ENCODE assay signal across 26 cellular contexts in the genomic region with DNA sequence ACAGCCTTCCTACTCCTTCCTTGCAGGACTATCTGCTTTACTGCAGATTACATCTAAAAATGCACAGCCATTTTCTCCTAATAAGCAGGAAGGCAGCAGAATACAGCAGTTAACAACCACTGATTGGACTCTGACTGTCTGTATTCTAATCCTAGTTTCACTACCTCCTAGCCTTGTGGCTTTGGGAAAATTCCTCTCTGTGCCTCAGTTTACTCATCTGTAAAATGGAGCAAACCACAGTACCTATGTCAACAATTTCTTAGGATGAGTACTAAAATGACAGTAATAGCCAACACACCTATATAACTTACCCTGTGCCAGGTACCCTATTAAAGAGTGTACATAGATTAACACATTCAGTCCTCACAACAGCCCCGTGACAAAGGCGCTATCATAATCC.
"Had no signal": no experiment of that assay in that cellular context is flagged by ENCODE, and none has a peak within 500 bp of the region (broad histone marks: within the 10 kb centered on the region; RNA-seq: fewer than 3 reads in every experiment).

No MANE protein-coding gene starts in this region.

- ATAC-seq: activated CD8-positive, alpha-beta memory T cell treated with anti-CD3 and anti-CD28 coated beads, Interleukin-2, amount 10 ng/mL, durations not matched to agents 7 days and 5 days; Panc1; Right ventricle myocardium inferior; WTC11 had no signal

- H3K9me3 Mint-ChIP-seq: IgD-negative memory B cell; T-helper 1 cell treated with Interleukin-12 subunit alpha and Interleukin-12 subunit beta and Interleukin-4 antibody, amounts not matched to agents 30 μg/mL and 1 μg/mL, for 36 hours; WTC11 had no signal

- H3K27me3 Mint-ChIP-seq: activated CD4-positive, alpha-beta T cell treated with anti-CD3 and anti-CD28 coated beads, Interleukin-2, amount 10 ng/mL, durations not matched to agents 7 days and 5 days; activated CD8-positive, alpha-beta memory T cell treated with anti-CD3 and anti-CD28 coated beads, Interleukin-2, amount 10 ng/mL, durations not matched to agents 7 days and 5 days; activated naive CD4-positive, alpha-beta T cell treated with anti-CD3 and anti-CD28 coated beads, Interleukin-2, amount 10 ng/mL, durations not matched to agents 7 days and 5 days; activated naive CD8-positive, alpha-beta T cell treated with anti-CD3 and anti-CD28 coated beads, Interleukin-2, amount 10 ng/mL, durations not matched to agents 7 days and 5 days; IgD-negative memory B cell had no signal

- H3K36me3 Mint-ChIP-seq: IgD-negative memory B cell, WTC11 had no signal

- H3K4me3 Mint-ChIP-seq: activated CD4-positive, alpha-beta T cell treated with anti-CD3 and anti-CD28 coated beads, Interleukin-2, amount 10 ng/mL, durations not matched to agents 7 days and 5 days; activated CD8-positive, alpha-beta memory T cell treated with anti-CD3 and anti-CD28 coated beads, Interleukin-2, amount 10 ng/mL, durations not matched to agents 7 days and 5 days; activated naive CD8-positive, alpha-beta T cell treated with anti-CD3 and anti-CD28 coated beads, Interleukin-2, amount 10 ng/mL, durations not matched to agents 7 days and 5 days; IgD-negative memory B cell; WTC11 had no signal

- DNase-seq: activated CD4-positive, alpha-beta T cell treated with anti-CD3 and anti-CD28 coated beads, Interleukin-2, amount 10 ng/mL, durations not matched to agents 7 days and 5 days; activated CD4-positive, CD25-positive, alpha-beta regulatory T cell treated with anti-CD3 and anti-CD28 coated beads, Interleukin-2, amount 50 U/mL, for 72 hours; activated CD8-positive, alpha-beta memory T cell treated with anti-CD3 and anti-CD28 coated beads, Interleukin-2, amount 10 ng/mL, durations not matched to agents 7 days and 5 days; activated effector memory CD4-positive, alpha-beta T cell treated with Interleukin-2 at 50 U/mL for 16 hours; activated naive CD4-positive, alpha-beta T cell treated with anti-CD3 and anti-CD28 coated beads, Interleukin-2, amount 10 ng/mL, durations not matched to agents 7 days and 5 days; activated naive CD8-positive, alpha-beta T cell treated with anti-CD3 and anti-CD28 coated beads, Interleukin-2, amount 10 ng/mL, durations not matched to agents 7 days and 5 days; adrenal gland; anterior cingulate cortex; cerebellar nuclear complex; MM.1S; NCI-H1105; NCI-H1436; NCI-H1694 treated with DMSO at 0.1 percent for 48 hours; NCI-H2029 treated with DMSO at 0.1 percent for 48 hours; NCI-H345; NCI-H510A; NCI-H69; NK-92 treated with Interleukin-12 subunit alpha and Interleukin-12 subunit beta, amount 100 ng/mL, for 24 hours; OCI-M1; RPMI8226; T-helper 9 cell had no signal

- H3K27ac Mint-ChIP-seq: activated CD8-positive, alpha-beta memory T cell treated with anti-CD3 and anti-CD28 coated beads, Interleukin-2, amount 10 ng/mL, durations not matched to agents 7 days and 5 days; activated naive CD8-positive, alpha-beta T cell treated with anti-CD3 and anti-CD28 coated beads, Interleukin-2, amount 10 ng/mL, durations not matched to agents 7 days and 5 days; IgD-negative memory B cell; WTC11 had no signal
